27 cellular contexts compared by ENCODE assay signal in genomic region chr1:77300566-77300965, GRCh38. TPM values are rescaled to one million over a fixed set of nuclear protein-coding genes. Genes with fewer than 3 reads are reported as not detected.
DNase-seq lines count a peak whose midpoint lies in the region; ATAC-seq and TF ChIP-seq lines count a peak whose summit lies in the region.
"Had no signal": no experiment of that assay in that cellular context is flagged by ENCODE, and none has a peak within 500 bp of the region (broad histone marks: within the 10 kb centered on the region; RNA-seq: fewer than 3 reads in every experiment).

No MANE protein-coding gene starts in this region.

- 96 to 98% methylated on average over 1 of the region's 1 CpG for WGBS in thyroid gland, 2 donors

- POLR2A ChIA-PET in activated CD4-positive, alpha-beta T cell treated with anti-CD3 and anti-CD28 coated beads for 36 hours (lab: Charles Lee): no interaction called here
- POLR2A ChIA-PET in RWPE1 (lab: Yijun Ruan, JAX; ENCODE audit: low non-redundant PET): no interaction called here

- peaks cover 10% of the 10 kb centered on the region for H3K4me1 Mint-ChIP-seq in activated CD4-positive, alpha-beta T cell treated with anti-CD3 and anti-CD28 coated beads for 36 hours
- peaks cover 11% of the 10 kb centered on the region for H3K4me1 Mint-ChIP-seq in activated naive CD8-positive, alpha-beta T cell treated with anti-CD3 and anti-CD28 coated beads for 36 hours

- ATAC-seq in activated CD4-positive, alpha-beta T cell treated with anti-CD3 and anti-CD28 coated beads for 36 hours: peak; percentile 44
- ATAC-seq in foreskin keratinocyte: peak; percentile 40
- ATAC-seq: A549, GM12878 had no signal

- H3K4me3 Mint-ChIP-seq in activated CD4-positive, alpha-beta T cell treated with anti-CD3 and anti-CD28 coated beads for 36 hours: no peak overlapping the region
- H3K4me3 Mint-ChIP-seq in activated naive CD8-positive, alpha-beta T cell treated with anti-CD3 and anti-CD28 coated beads for 36 hours: no peak overlapping the region
- H3K4me3 Mint-ChIP-seq: CD14-positive monocyte; CD4-positive, alpha-beta memory T cell; CD4-positive, CD25-positive, alpha-beta regulatory T cell; CD8-positive, alpha-beta memory T cell had no signal

- H3K27ac Mint-ChIP-seq in activated CD4-positive, alpha-beta T cell treated with anti-CD3 and anti-CD28 coated beads for 36 hours: no peak overlapping the region
- H3K27ac Mint-ChIP-seq in activated naive CD8-positive, alpha-beta T cell treated with anti-CD3 and anti-CD28 coated beads for 36 hours: no peak overlapping the region
- H3K27ac Mint-ChIP-seq: CD8-positive, alpha-beta memory T cell had no signal

- no peak for DNase-seq in activated CD4-positive, alpha-beta T cell treated with anti-CD3 and anti-CD28 coated beads for 36 hours
- DNase-seq in activated CD4-positive, alpha-beta T cell treated with anti-CD3 and anti-CD28 coated beads, Interleukin-2, amount 50 U/mL, for 48 hours: no peak
- DNase-seq in RWPE1 (ENCODE audit: low spot score) (peak; percentile 4), epithelial cell of esophagus (ENCODE audit: low read depth) (peak; percentile 18), foreskin keratinocyte (peak; percentile 37 to 70), thyroid gland (no peak), kidney tubule cell (ENCODE audit: low spot score) (no peak)
- no peak for DNase-seq in activated naive CD8-positive, alpha-beta T cell treated with anti-CD3 and anti-CD28 coated beads for 36 hours
- DNase-seq: BE2C; C1 segment of cervical spinal cord; CD4-positive, alpha-beta memory T cell; CD4-positive, CD25-positive, alpha-beta regulatory T cell; CD8-positive, alpha-beta memory T cell; COR-L47; DMS 273 treated with DMSO at 0.1 percent for 48 hours; DMS153; DMS53; DMS79; DND-41; EL; GDM1 had no signal

- intact Hi-C loops in activated CD4-positive, alpha-beta T cell treated with anti-CD3 and anti-CD28 coated beads for 36 hours (cut with DNase I, micrococcal nuclease): no loop called here
- intact Hi-C loops in thyroid gland (cut with DNase I): no loop called here

- H3K4me1 ChIP-seq in foreskin keratinocyte (no peaks in the 10 kb centered on the region), thyroid gland (no peaks in the 10 kb centered on the region)
- H3K4me1 ChIP-seq: BE2C, BLaER1 had no signal

- no peaks in the 10 kb centered on the region for H3K27me3 Mint-ChIP-seq in activated CD4-positive, alpha-beta T cell treated with anti-CD3 and anti-CD28 coated beads for 36 hours
- no peaks in the 10 kb centered on the region for H3K27me3 Mint-ChIP-seq in activated naive CD8-positive, alpha-beta T cell treated with anti-CD3 and anti-CD28 coated beads for 36 hours
- H3K27me3 Mint-ChIP-seq: CD4-positive, alpha-beta memory T cell had no signal

- no peaks in the 10 kb centered on the region for H3K36me3 ChIP-seq in thyroid gland
- H3K36me3 ChIP-seq: BE2C, BLaER1 had no signal

- CTCF ChIA-PET in activated CD4-positive, alpha-beta T cell treated with anti-CD3 and anti-CD28 coated beads for 36 hours (lab: Charles Lee): interaction anchor here (1.1 kb wide), 1 partner anchor 9 kb away, joined by 3 read pairs; no protein-coding TSS in a partner anchor
- CTCF ChIA-PET in RWPE1 (lab: Yijun Ruan, JAX): no interaction called here

- peaks cover under 1% of the 10 kb centered on the region for H3K36me3 Mint-ChIP-seq in activated CD4-positive, alpha-beta T cell treated with anti-CD3 and anti-CD28 coated beads for 36 hours (ENCODE audit: low read depth)
- peaks cover 3% of the 10 kb centered on the region for H3K36me3 Mint-ChIP-seq in activated naive CD8-positive, alpha-beta T cell treated with anti-CD3 and anti-CD28 coated beads for 36 hours
- H3K36me3 Mint-ChIP-seq: CD14-positive monocyte had no signal

- TF ChIP-seq POLR2A in thyroid gland (IDR thresholded peaks at IDR 0.05): no peak

- H3K9me3 ChIP-seq in thyroid gland: no peaks in the 10 kb centered on the region
- H3K9me3 ChIP-seq: A549, BE2C, BLaER1 had no signal

- H3K27me3 ChIP-seq in foreskin keratinocyte: peaks cover 19% of the 10 kb centered on the region
- H3K27me3 ChIP-seq in thyroid gland: no peaks in the 10 kb centered on the region
- H3K27me3 ChIP-seq: BE2C, BLaER1 had no signal

- H3K4me3 ChIP-seq in epithelial cell of esophagus (ENCODE audit: low read length) (no peak overlapping the region), thyroid gland (replicated peaks in 1 of 3) (no peak overlapping the region)
- H3K4me3 ChIP-seq: A549, BLaER1, GM12878 had no signal

- peaks cover 2% of the 10 kb centered on the region for H3K9me3 Mint-ChIP-seq in activated CD4-positive, alpha-beta T cell treated with anti-CD3 and anti-CD28 coated beads for 36 hours (ENCODE audit: low read depth)
- H3K9me3 Mint-ChIP-seq in activated naive CD8-positive, alpha-beta T cell treated with anti-CD3 and anti-CD28 coated beads for 36 hours: peaks cover under 1% of the 10 kb centered on the region

- no peak for TF ChIP-seq CTCF in RWPE1 (conservative IDR thresholded peaks at IDR 0.05; ENCODE audit: low read depth)
- no peak for TF ChIP-seq CTCF in epithelial cell of esophagus (IDR thresholded peaks at IDR 0.05; ENCODE audit: insufficient read depth, low read depth, low read length, missing control alignments)
- TF ChIP-seq CTCF in foreskin keratinocyte (conservative IDR thresholded peaks at IDR 0.05): no peak
- TF ChIP-seq CTCF in thyroid gland (IDR thresholded peaks at IDR 0.05): no peak

- H3K27ac ChIP-seq in RWPE1: no peak overlapping the region
- H3K27ac ChIP-seq in foreskin keratinocyte: no peak overlapping the region
- no peak overlapping the region for H3K27ac ChIP-seq in thyroid gland
- H3K27ac ChIP-seq: 22Rv1, A549, BLaER1 had no signal

RNA-seq across cellular contexts. Expression of gene AK5, which starts 18.7 kb away (rescaled TPM):
- 1 to 10 TPM; 9.9 TPM for total RNA-seq in activated CD4-positive, alpha-beta T cell treated with anti-CD3 and anti-CD28 coated beads for 36 hours
- 3.8 and 7.9 TPM in 2 replicates for total RNA-seq in foreskin keratinocyte
- 5.7 and 13.2 TPM in 2 replicates for polyA plus RNA-seq in foreskin keratinocyte
- 1 to 10 TPM; 4.3 to 6.6 TPM for total RNA-seq in activated naive CD8-positive, alpha-beta T cell treated with anti-CD3 and anti-CD28 coated beads for 36 hours
- 1 to 10 TPM in 1 of 4 donors, under 1 TPM in 2, not detected in 1; 0.17 to 1.6 (median 0.56) TPM for total RNA-seq in thyroid gland
- total RNA-seq: G401 had no signal

Comparison
In these comparisons a context has a peak if more than half of its experiments do, and no peak if none do; other contexts are left out.
1. DNase-seq: peak in RWPE1 (single experiment), epithelial cell of esophagus (single experiment) and foreskin keratinocyte (2 of 2); none in activated CD4-positive, alpha-beta T cell treated with anti-CD3 and anti-CD28 coated beads for 36 hours (single experiment), activated CD4-positive, alpha-beta T cell treated with anti-CD3 and anti-CD28 coated beads, Interleukin-2, amount 50 U/mL, for 48 hours (0 of 2), activated naive CD8-positive, alpha-beta T cell treated with anti-CD3 and anti-CD28 coated beads for 36 hours (single experiment), thyroid gland (0 of 2) and kidney tubule cell (single experiment).